Comparison of ENCODE assay signal across 10 cellular contexts in genomic region chr9:124871156-124871561, GRCh38. TPM values are rescaled to one million over a fixed set of nuclear protein-coding genes. Genes with fewer than 3 reads are reported as not detected.
DNase-seq lines count a peak whose midpoint lies in the region; ATAC-seq and TF ChIP-seq lines count a peak whose summit lies in the region.
"Had no signal": no experiment of that assay in that cellular context is flagged by ENCODE, and none has a peak within 500 bp of the region (broad histone marks: within the 10 kb centered on the region; RNA-seq: fewer than 3 reads in every experiment).

No MANE protein-coding gene starts in this region.

- TF ChIP-seq CTCF in PC-9 (conservative IDR thresholded peaks at IDR 0.05) (no peak), esophagus squamous epithelium (IDR thresholded peaks at IDR 0.05) (no peak)

- H2AFZ ChIP-seq in PC-9, result no peak overlapping the region

- H3K9me3 ChIP-seq in PC-9 (ENCODE audit: insufficient read depth, low read depth), result no peaks in the 10 kb centered on the region
- H3K9me3 ChIP-seq in esophagus squamous epithelium, result no peaks in the 10 kb centered on the region

- intact Hi-C loops in PC-9 (cut with micrococcal nuclease; ENCODE audit: unreplicated experiment), result no loop called here
- intact Hi-C loops in esophagus squamous epithelium (cut with DNase I), result no loop called here
- intact Hi-C loops in sciatic nerve (cut with DNase I), result no loop called here

- 60 to 65% methylated on average over 10 of the region's 11 CpGs for WGBS in esophagus squamous epithelium, 2 donors

- H3K4me1 Mint-ChIP-seq in activated CD8-positive, alpha-beta memory T cell treated with anti-CD3 and anti-CD28 coated beads, Interleukin-2, amount 10 ng/mL, durations not matched to agents 7 days and 5 days, result peaks cover 61% of the 10 kb centered on the region
- peaks cover 54% of the 10 kb centered on the region for H3K4me1 Mint-ChIP-seq in stimulated activated memory B cell treated with anti-CD40 and anti-IgM and Interleukin-4, amounts not matched to agents 10 μg/mL and 1 μg/mL and 100 μg/mL, for 72 hours

- peaks cover 24% of the 10 kb centered on the region; the same call in 1 of the 2 replicates for H3K4me1 ChIP-seq in PC-9 (replicated peaks; ENCODE audit: insufficient read depth)
- H3K4me1 ChIP-seq in esophagus squamous epithelium, result peaks cover 30 to 62% (median 46%) of the 10 kb centered on the region in 3 donors

- POLR2A ChIA-PET in PC-9 (lab: Charles Lee; ENCODE audit: unreplicated experiment), result no interaction called here

- no peak for TF ChIP-seq POLR2A in esophagus squamous epithelium (IDR thresholded peaks at IDR 0.05)

- peak overlapping the region; percentile 100; the same call in 1 of the 2 replicates for H3K4me3 ChIP-seq in PC-9
- H3K4me3 ChIP-seq in esophagus squamous epithelium, result peak overlapping the region in 2 of 4 donors; percentile 85 to 87

- H4K20me1 ChIP-seq in PC-9 (ENCODE audit: insufficient read depth), result peaks cover 23% of the 10 kb centered on the region

- no peak for ATAC-seq in activated CD8-positive, alpha-beta memory T cell treated with anti-CD3 and anti-CD28 coated beads, Interleukin-2, amount 10 ng/mL, durations not matched to agents 7 days and 5 days
- ATAC-seq in stimulated activated memory B cell treated with anti-CD40 and anti-IgM and Interleukin-4, amounts not matched to agents 10 μg/mL and 1 μg/mL and 100 μg/mL, for 72 hours, result no peak
- ATAC-seq in sciatic nerve (no peak), GM18873 (IDR thresholded peaks at IDR 0.05; ENCODE audit: low FRiP score, unreplicated experiment) (no peak)
- ATAC-seq: left lobe of liver had no signal

- no peaks in the 10 kb centered on the region for H3K27me3 Mint-ChIP-seq in activated CD8-positive, alpha-beta memory T cell treated with anti-CD3 and anti-CD28 coated beads, Interleukin-2, amount 10 ng/mL, durations not matched to agents 7 days and 5 days
- no peaks in the 10 kb centered on the region for H3K27me3 Mint-ChIP-seq in stimulated activated memory B cell treated with anti-CD40 and anti-IgM and Interleukin-4, amounts not matched to agents 10 μg/mL and 1 μg/mL and 100 μg/mL, for 72 hours

- H3K27ac ChIP-seq in PC-9 (no peak overlapping the region), esophagus squamous epithelium (peak overlapping the region; percentile 96 to 99 (median 98))

- DNase-seq in activated CD8-positive, alpha-beta memory T cell treated with anti-CD3 and anti-CD28 coated beads, Interleukin-2, amount 10 ng/mL, durations not matched to agents 7 days and 5 days, result no peak
- no peak for DNase-seq in activated CD8-positive, alpha-beta memory T cell treated with anti-CD3 and anti-CD28 coated beads for 24 hours
- no peak for DNase-seq in PC-9
- DNase-seq in esophagus squamous epithelium (lab: John Stamatoyannopoulos, UW), result no peak
- DNase-seq in NCI-H526 treated with DMSO at 0.1 percent for 48 hours (lab: John Stamatoyannopoulos, UW), result no peak
- DNase-seq in sciatic nerve (ENCODE audit: low spot score), result no peak
- DNase-seq: NCI-H510A treated with DMSO at 0.1 percent for 48 hours had no signal

- peak overlapping the region; percentile 92 for H3K4me3 Mint-ChIP-seq in activated CD8-positive, alpha-beta memory T cell treated with anti-CD3 and anti-CD28 coated beads, Interleukin-2, amount 10 ng/mL, durations not matched to agents 7 days and 5 days
- H3K4me3 Mint-ChIP-seq in stimulated activated memory B cell treated with anti-CD40 and anti-IgM and Interleukin-4, amounts not matched to agents 10 μg/mL and 1 μg/mL and 100 μg/mL, for 72 hours, result peak overlapping the region; percentile 94

- H3K4me2 ChIP-seq in PC-9, result peak overlapping the region; percentile 95

- peaks cover 53% of the 10 kb centered on the region for H3K36me3 Mint-ChIP-seq in activated CD8-positive, alpha-beta memory T cell treated with anti-CD3 and anti-CD28 coated beads, Interleukin-2, amount 10 ng/mL, durations not matched to agents 7 days and 5 days
- H3K36me3 Mint-ChIP-seq in stimulated activated memory B cell treated with anti-CD40 and anti-IgM and Interleukin-4, amounts not matched to agents 10 μg/mL and 1 μg/mL and 100 μg/mL, for 72 hours, result peaks cover 43% of the 10 kb centered on the region

- BruUV-seq in PC-9 (replicated peaks; lab: Mats Ljungman, UMichigan), result no TSS peak

- H3K36me3 ChIP-seq in PC-9 (ENCODE audit: low read depth), result 0 out of 2 replicates have a peak, but pooled peaks cover 10% of the 10 kb centered on the region
- peaks cover 22 to 31% (median 22%) of the 10 kb centered on the region in 3 donors for H3K36me3 ChIP-seq in esophagus squamous epithelium

- CTCF ChIA-PET in activated CD8-positive, alpha-beta memory T cell treated with anti-CD3 and anti-CD28 coated beads, Interleukin-2, amount 10 ng/mL, durations not matched to agents 7 days and 5 days (lab: Charles Lee), result interaction anchor here (0.7 to 3.7 kb wide), 4 partner anchors 10 to 98 kb away, joined by 3 to 22 read pairs (median 12); partner anchors contain the start of genes ARPC5L, RPL35 and WDR38
- CTCF ChIA-PET in PC-9 (lab: Charles Lee), result no interaction called here

- H3K27ac Mint-ChIP-seq in activated CD8-positive, alpha-beta memory T cell treated with anti-CD3 and anti-CD28 coated beads, Interleukin-2, amount 10 ng/mL, durations not matched to agents 7 days and 5 days, result peak overlapping the region; percentile 99
- peak overlapping the region; percentile 98 for H3K27ac Mint-ChIP-seq in stimulated activated memory B cell treated with anti-CD40 and anti-IgM and Interleukin-4, amounts not matched to agents 10 μg/mL and 1 μg/mL and 100 μg/mL, for 72 hours

- H3F3A ChIP-seq in PC-9 (ENCODE audit: insufficient read depth, low read depth), result peaks cover 24% of the 10 kb centered on the region

- H3K27me3 ChIP-seq in PC-9 (ENCODE audit: insufficient read depth, low read depth) (no peaks in the 10 kb centered on the region), esophagus squamous epithelium (no peaks in the 10 kb centered on the region)

- H3K9me3 Mint-ChIP-seq in activated CD8-positive, alpha-beta memory T cell treated with anti-CD3 and anti-CD28 coated beads, Interleukin-2, amount 10 ng/mL, durations not matched to agents 7 days and 5 days (ENCODE audit: low read depth), result no peaks in the 10 kb centered on the region
- no peaks in the 10 kb centered on the region for H3K9me3 Mint-ChIP-seq in stimulated activated memory B cell treated with anti-CD40 and anti-IgM and Interleukin-4, amounts not matched to agents 10 μg/mL and 1 μg/mL and 100 μg/mL, for 72 hours

- H3K9me2 ChIP-seq in PC-9 (ENCODE audit: insufficient read depth), result no peaks in the 10 kb centered on the region

- peaks cover 84% of the 10 kb centered on the region for H3K79me2 ChIP-seq in PC-9 (ENCODE audit: low read depth)

RNA-seq across cellular contexts. Expression of gene ARPC5L, which starts 9.2 kb away (rescaled TPM):
- 10 to 100 TPM; 79.1 to 90.6 TPM for total RNA-seq in activated CD8-positive, alpha-beta memory T cell treated with anti-CD3 and anti-CD28 coated beads, Interleukin-2, amount 10 ng/mL, durations not matched to agents 7 days and 5 days
- total RNA-seq in PC-9 (2021), result 71.0 and 84.4 TPM in 2 replicates
- 10 to 100 TPM; 39.1 to 59.6 (median 45.3) TPM for total RNA-seq in esophagus squamous epithelium
- total RNA-seq in sciatic nerve, result 21.7 TPM

RNA-seq across cellular contexts. Expression of gene RPL35, which starts 9.4 kb away (rescaled TPM):
- 1,000 to 10,000 TPM; 1,421 to 1,557 TPM for total RNA-seq in activated CD8-positive, alpha-beta memory T cell treated with anti-CD3 and anti-CD28 coated beads, Interleukin-2, amount 10 ng/mL, durations not matched to agents 7 days and 5 days
- total RNA-seq in PC-9 (2021) (2,125 and 2,313 TPM in 2 replicates), esophagus squamous epithelium (1,000 to 10,000 TPM; 2,345 to 3,186 (median 2,827) TPM), sciatic nerve (855 TPM)

RNA-seq across cellular contexts. Expression of gene WDR38, which starts 17.9 kb away (rescaled TPM):
- total RNA-seq in activated CD8-positive, alpha-beta memory T cell treated with anti-CD3 and anti-CD28 coated beads, Interleukin-2, amount 10 ng/mL, durations not matched to agents 7 days and 5 days, result not detected
- total RNA-seq in PC-9 (2021) (not detected in 2 replicates), esophagus squamous epithelium (not detected), sciatic nerve (not detected)
- total RNA-seq: left lobe of liver had no signal
